In genomic region chr1:166166400-166166699, GRCh38 we compare ENCODE assay signal across 10 cellular contexts. TPM values are rescaled to one million over a fixed set of nuclear protein-coding genes. Genes with fewer than 3 reads are reported as not detected.
DNase-seq lines count a peak whose midpoint lies in the region; ATAC-seq, FAIRE-seq and TF ChIP-seq lines count a peak whose summit lies in the region.
"Had no signal": no experiment of that assay in that cellular context is flagged by ENCODE, and none has a peak within 500 bp of the region (broad histone marks: within the 10 kb centered on the region; RNA-seq: fewer than 3 reads in every experiment).

No MANE protein-coding gene starts in this region.

- no peak for TF ChIP-seq CTCF in fibroblast of villous mesenchyme (IDR thresholded peaks at IDR 0.05; ENCODE audit: insufficient read depth, low read depth, low read length)
- no peak for TF ChIP-seq CTCF in chondrocyte (IDR thresholded peaks at IDR 0.05)
- TF ChIP-seq CTCF in osteocyte (IDR thresholded peaks at IDR 0.05): no peak

- H3K9me3 Mint-ChIP-seq in chondrocyte (ENCODE audit: low read depth) (no peaks in the 10 kb centered on the region), osteocyte (ENCODE audit: unreplicated experiment) (no peaks in the 10 kb centered on the region)
- H3K9me3 Mint-ChIP-seq: brain had no signal

- H3K27ac ChIP-seq in subcutaneous abdominal adipose tissue (ENCODE audit: low read depth, low read length): no peak overlapping the region

- H3K27me3 ChIP-seq in subcutaneous abdominal adipose tissue (ENCODE audit: control insufficient read depth in 5 of 5, insufficient read depth in 4 of 5, low read length in 5 of 5): no peaks in the 10 kb centered on the region

- peak overlapping the region; percentile 57 for H3K4me3 ChIP-seq in fibroblast of villous mesenchyme (ENCODE audit: low read depth, low read length)
- peak overlapping the region in 4 of 5 donors; percentile 69 to 80 (median 74) for H3K4me3 ChIP-seq in subcutaneous abdominal adipose tissue (ENCODE audit: low read depth in 1 of 5, low read length in 5 of 5)

- peaks cover 69% of the 10 kb centered on the region for H3K27me3 Mint-ChIP-seq in chondrocyte (ENCODE audit: low read depth)
- peaks cover 51% of the 10 kb centered on the region for H3K27me3 Mint-ChIP-seq in osteocyte (ENCODE audit: unreplicated experiment)

- H3K9ac ChIP-seq in subcutaneous abdominal adipose tissue (ENCODE audit: low read length in 5 of 5): no peak overlapping the region

- H3K4me1 Mint-ChIP-seq in chondrocyte (ENCODE audit: low read depth) (peaks cover 16% of the 10 kb centered on the region), osteocyte (ENCODE audit: unreplicated experiment) (peaks cover 12% of the 10 kb centered on the region)

- peaks cover 0 to 25% (median 24%) of the 10 kb centered on the region in 5 donors for H3K4me1 ChIP-seq in subcutaneous abdominal adipose tissue (ENCODE audit: control insufficient read depth in 5 of 5, insufficient read depth in 5 of 5, low read length in 5 of 5)

- DNase-seq in NCI-H2227 (lab: John Stamatoyannopoulos, UW; ENCODE audit: unreplicated experiment) (peak; percentile 66), NCI-H2227 treated with DMSO at 0.1 percent for 48 hours (lab: John Stamatoyannopoulos, UW) (no peak), fibroblast of villous mesenchyme (ENCODE audit: low read depth) (no peak), chondrocyte (ENCODE audit: low spot score) (no peak), H54 (ENCODE audit: insufficient read length, low spot score) (no peak), osteocyte (ENCODE audit: extremely low spot score, unreplicated experiment) (no peak)

- TF ChIP-seq POLR2A in H54 (IDR thresholded peaks at IDR 0.05; ENCODE audit: low read depth, low read length): no peak

- no peaks in the 10 kb centered on the region for H3K9me3 ChIP-seq in subcutaneous abdominal adipose tissue (ENCODE audit: control insufficient read depth in 5 of 5, low read length in 5 of 5)

- no peak overlapping the region for H3K4me3 Mint-ChIP-seq in chondrocyte (ENCODE audit: unreplicated experiment)
- no peak overlapping the region for H3K4me3 Mint-ChIP-seq in osteocyte (ENCODE audit: unreplicated experiment)

- no peaks in the 10 kb centered on the region for H3K36me3 ChIP-seq in subcutaneous abdominal adipose tissue (ENCODE audit: control insufficient read depth in 5 of 5, insufficient read depth in 5 of 5, low read length in 5 of 5)

- ATAC-seq in HG03432 (IDR thresholded peaks at IDR 0.05; ENCODE audit: unreplicated experiment): peak; percentile 7

- H3K36me3 Mint-ChIP-seq in chondrocyte (ENCODE audit: low read depth) (no peaks in the 10 kb centered on the region), osteocyte (ENCODE audit: unreplicated experiment) (no peaks in the 10 kb centered on the region)
- H3K36me3 Mint-ChIP-seq: brain had no signal

- no peak overlapping the region for H3K27ac Mint-ChIP-seq in chondrocyte (ENCODE audit: unreplicated experiment)
- no peak overlapping the region for H3K27ac Mint-ChIP-seq in osteocyte (ENCODE audit: unreplicated experiment)

- no peak for FAIRE-seq in H54 (lab: Jason Lieb, UNC)
- FAIRE-seq: A204.1 had no signal

RNA-seq across cellular contexts. Expression of gene FAM78B, which starts 0.5 kb away (rescaled TPM):
- not detected in 2 replicates for total RNA-seq in fibroblast of villous mesenchyme
- total RNA-seq in chondrocyte: 0.13 to 0.82 TPM (median 0.22 TPM) in 3 replicates
- total RNA-seq in osteocyte: 0.16 and 0.51 TPM in 2 replicates
